Comparison of ENCODE assay signal across 7 cellular contexts in genomic region chr3:32845546-32845945, GRCh38. TPM values are rescaled to one million over a fixed set of nuclear protein-coding genes. Genes with fewer than 3 reads are reported as not detected.
"Had no signal": no experiment of that assay in that cellular context is flagged by ENCODE, and none has a peak within 500 bp of the region (broad histone marks: within the 10 kb centered on the region; RNA-seq: fewer than 3 reads in every experiment).

No MANE protein-coding gene starts in this region.

RNA-seq across cellular contexts. Expression of gene TRIM71, which starts 27.7 kb away (rescaled TPM):
- total RNA-seq: left ventricle myocardium inferior, pulmonary artery endothelial cell, right atrium auricular region, right lobe of liver, vagina had no signal
- polyA plus RNA-seq: heart right ventricle, urinary bladder had no signal
